ENCODE assay signal across 25 cellular contexts in the genomic region with DNA sequence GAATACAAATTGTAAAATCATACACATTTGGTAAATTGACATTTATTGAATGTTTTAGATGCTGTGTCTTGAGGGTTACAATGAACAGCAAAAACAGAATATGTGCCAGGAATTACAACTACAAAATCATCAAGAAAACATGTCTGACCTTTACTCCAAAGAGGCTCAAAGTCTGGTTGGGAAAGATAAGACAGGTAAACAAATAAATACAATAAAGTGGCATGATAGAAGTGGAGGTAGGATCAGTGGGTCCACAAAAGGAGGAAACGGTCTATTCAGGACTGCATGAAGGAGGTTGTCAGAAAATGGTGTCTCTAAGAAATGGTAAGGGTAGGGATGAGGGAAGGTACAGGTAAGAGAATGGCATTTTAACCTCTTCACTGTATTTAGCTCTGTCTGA. TPM values are rescaled to one million over a fixed set of nuclear protein-coding genes. Genes with fewer than 3 reads are reported as not detected.
DNase-seq lines count a peak whose midpoint lies in the region; ATAC-seq, FAIRE-seq and TF ChIP-seq lines count a peak whose summit lies in the region.
"Had no signal": no experiment of that assay in that cellular context is flagged by ENCODE, and none has a peak within 500 bp of the region (broad histone marks: within the 10 kb centered on the region; RNA-seq: fewer than 3 reads in every experiment).

No MANE protein-coding gene starts in this region.

- no peak overlapping the region for H3K4me3 Mint-ChIP-seq in GM23338
- H3K4me3 Mint-ChIP-seq: CD4-positive, alpha-beta T cell had no signal

- H2BK120ac ChIP-seq in mesenchymal stem cell (ENCODE audit: low read depth, low read length) = no peak overlapping the region

- H3F3A ChIP-seq in GM23338 (replicated peaks; ENCODE audit: low read depth) = no peaks in the 10 kb centered on the region

- H4K8ac ChIP-seq in mesenchymal stem cell (ENCODE audit: low read length) = no peak overlapping the region

- intact Hi-C loops in body of pancreas (cut with DNase I) (no loop called here), left colon (cut with DNase I, micrococcal nuclease) (no loop called here)

- H4K91ac ChIP-seq in mesenchymal stem cell (ENCODE audit: low read length) = no peak overlapping the region

- no peak overlapping the region for H3K27ac Mint-ChIP-seq in GM23338
- H3K27ac Mint-ChIP-seq: CD4-positive, alpha-beta T cell had no signal

- no peak overlapping the region for H3K14ac ChIP-seq in mesenchymal stem cell (ENCODE audit: low read length in 2 of 2)

- no peak overlapping the region for H3K9ac ChIP-seq in mesenchymal stem cell (ENCODE audit: low read length)
- H3K9ac ChIP-seq: BLaER1 had no signal

- DNase-seq in GM23338 (ENCODE audit: low spot score) (peak; percentile 3), body of pancreas (no peak), left colon (no peak), small intestine (peak; percentile 82), GM12892 (ENCODE audit: insufficient read length) (no peak), NCI-H2227 treated with DMSO at 0.1 percent for 48 hours (lab: John Stamatoyannopoulos, UW) (no peak), dedifferentiated amniotic fluid mesenchymal stem cell (ENCODE audit: extremely low spot score) (no peak), mesenchymal stem cell (no peak)
- DNase-seq: ACHN; CD4-positive, alpha-beta T cell; COR-L47; GDM1; KG1; NCI-H1092; NCI-H1436; NCI-H187 treated with DMSO at 0.1 percent for 48 hours; NCI-H2107; NCI-H226; NCI-H774; SJCRH30 had no signal

- WGBS in body of pancreas, 2 donors = 29 to 38% methylated on average over 1 of the region's 1 CpG
- 9 to 55% (median 21%) methylated on average over 1 of the region's 1 CpG for WGBS in small intestine, 3 donors
- 54% methylated on average over 1 of the region's 1 CpG for WGBS in mesenchymal stem cell

- no peaks in the 10 kb centered on the region for H3K36me3 Mint-ChIP-seq in GM23338 (ENCODE audit: low read depth)

- H3K27me3 ChIP-seq in GM23338 (ENCODE audit: insufficient read depth) (peaks cover 96% of the 10 kb centered on the region), body of pancreas (no peaks in the 10 kb centered on the region), small intestine (ENCODE audit: control insufficient read depth in 2 of 2, insufficient read depth in 2 of 2, low read length in 2 of 2) (no peaks in the 10 kb centered on the region), mesenchymal stem cell (ENCODE audit: control insufficient read depth in 1 of 2, insufficient read depth in 1 of 2, low read length in 2 of 2) (no peaks in the 10 kb centered on the region)
- H3K27me3 ChIP-seq: BLaER1, SJCRH30 had no signal

- no peak overlapping the region for H3K27ac ChIP-seq in GM23338 (ENCODE audit: low read depth)
- H3K27ac ChIP-seq in body of pancreas = peak overlapping the region; percentile 4 to 95 (median 56)
- peak overlapping the region; percentile 73 to 75 for H3K27ac ChIP-seq in small intestine (ENCODE audit: low read depth in 1 of 2, low read length in 1 of 2)
- H3K27ac ChIP-seq in mesenchymal stem cell (ENCODE audit: low read length, poor library complexity, severe bottlenecking) = no peak overlapping the region
- H3K27ac ChIP-seq: BLaER1, SJCRH30 had no signal

- H3K4me3 ChIP-seq in GM23338 (no peak overlapping the region), body of pancreas (no peak overlapping the region), small intestine (ENCODE audit: low read depth in 1 of 2, low read length in 2 of 2) (no peak overlapping the region), mesenchymal stem cell (ENCODE audit: insufficient read depth in 1 of 2, low read depth in 1 of 2, low read length in 2 of 2) (no peak overlapping the region)
- H3K4me3 ChIP-seq: BLaER1, SJCRH30 had no signal

- no peak overlapping the region for H3K18ac ChIP-seq in mesenchymal stem cell (ENCODE audit: low read depth in 1 of 2, low read length in 2 of 2)

- H3K9me3 ChIP-seq in body of pancreas (no peaks in the 10 kb centered on the region), small intestine (ENCODE audit: control insufficient read depth, low read depth) (no peaks in the 10 kb centered on the region), mesenchymal stem cell (ENCODE audit: control insufficient read depth, low read length) (no peaks in the 10 kb centered on the region)
- H3K9me3 ChIP-seq: BLaER1, SJCRH30 had no signal

- H3K36me3 ChIP-seq in GM23338 (ENCODE audit: insufficient read depth) (no peaks in the 10 kb centered on the region), body of pancreas (replicated peaks in 1 of 2; ENCODE audit: insufficient read depth in 1 of 2, low read depth in 2 of 2) (no peaks in the 10 kb centered on the region), small intestine (ENCODE audit: control insufficient read depth in 2 of 2, insufficient read depth in 2 of 2, low read length in 2 of 2) (no peaks in the 10 kb centered on the region), mesenchymal stem cell (ENCODE audit: control insufficient read depth in 1 of 2, insufficient read depth in 2 of 2, low read depth in 1 of 2, low read length in 2 of 2) (no peaks in the 10 kb centered on the region)
- H3K36me3 ChIP-seq: BLaER1, SJCRH30 had no signal

- H2AFZ ChIP-seq in GM23338 (no peak overlapping the region), mesenchymal stem cell (ENCODE audit: low read depth, low read length) (no peak overlapping the region)

- H3K4me1 Mint-ChIP-seq in GM23338 = peaks cover 24% of the 10 kb centered on the region; the same call in 2 of the 3 replicates

- TF ChIP-seq CTCF in GM23338 (conservative IDR thresholded peaks at IDR 0.05; ENCODE audit: low read depth in 2 of 2) (no peak), body of pancreas (IDR thresholded peaks at IDR 0.05) (no peak)

- H3K79me2 ChIP-seq in GM23338 (replicated peaks; ENCODE audit: insufficient read depth) = no peaks in the 10 kb centered on the region

- TF ChIP-seq POLR2A in body of pancreas (IDR thresholded peaks at IDR 0.05) (no peak), GM12892 (IDR thresholded peaks at IDR 0.05; ENCODE audit: low read depth, low read length) (no peak)

- no peak overlapping the region for H2AK5ac ChIP-seq in mesenchymal stem cell (ENCODE audit: low read length, severe bottlenecking)

- no peaks in the 10 kb centered on the region for H3K9me3 Mint-ChIP-seq in GM23338
- H3K9me3 Mint-ChIP-seq: CD4-positive, alpha-beta T cell had no signal

- H2BK5ac ChIP-seq in mesenchymal stem cell (ENCODE audit: low read depth, low read length, poor library complexity, severe bottlenecking) = no peak overlapping the region

- FAIRE-seq in small intestine (lab: Jason Lieb, UNC) = peak; percentile 19
- no peak for FAIRE-seq in GM12892 (lab: Jason Lieb, UNC)
- FAIRE-seq: GM19239, RCC 7860 had no signal

- H3K4ac ChIP-seq in mesenchymal stem cell (ENCODE audit: low read depth in 1 of 2, low read length in 2 of 2) = no peak overlapping the region

- H2BK15ac ChIP-seq in mesenchymal stem cell (ENCODE audit: low read depth, poor library complexity, severe bottlenecking) = no peak overlapping the region

- H2BK12ac ChIP-seq in mesenchymal stem cell (ENCODE audit: low read length in 2 of 2) = no peak overlapping the region

- no peaks in the 10 kb centered on the region for H4K20me1 ChIP-seq in GM23338 (replicated peaks; ENCODE audit: insufficient read depth)
- H4K20me1 ChIP-seq: BLaER1 had no signal

- peaks cover 97% of the 10 kb centered on the region for H3K27me3 Mint-ChIP-seq in GM23338 (ENCODE audit: insufficient read depth, low read depth, poor library complexity)
- H3K27me3 Mint-ChIP-seq: CD4-positive, alpha-beta T cell had no signal

- H3K4me2 ChIP-seq in GM23338 = 0 out of 2 replicates have a peak overlapping the region, but pooled peaks have one; percentile 1
- H3K4me2 ChIP-seq in mesenchymal stem cell (ENCODE audit: low read length, poor library complexity, severe bottlenecking) = no peak overlapping the region
- H3K4me2 ChIP-seq: BLaER1 had no signal

- no peaks in the 10 kb centered on the region for H3K79me1 ChIP-seq in mesenchymal stem cell (replicated peaks; ENCODE audit: low read length, poor library complexity, severe bottlenecking)

- H3K9me2 ChIP-seq in GM23338 (ENCODE audit: insufficient read depth) = no peaks in the 10 kb centered on the region

- H3K23ac ChIP-seq in mesenchymal stem cell (ENCODE audit: low read length in 2 of 2) = no peak overlapping the region

- ATAC-seq in GM23338 = peak; percentile 7; the same call in 1 of the 3 replicates
- ATAC-seq in body of pancreas = no peak
- peak; percentile 17 for ATAC-seq in left colon

- peaks cover 6% of the 10 kb centered on the region; the same call in 1 of the 2 replicates for H3K4me1 ChIP-seq in GM23338 (ENCODE audit: insufficient read depth)
- peaks cover 75% of the 10 kb centered on the region for H3K4me1 ChIP-seq in body of pancreas
- H3K4me1 ChIP-seq in small intestine (ENCODE audit: control insufficient read depth in 2 of 2, insufficient read depth in 1 of 2, low read depth in 1 of 2, low read length in 1 of 2) = peaks cover 0 to 2% of the 10 kb centered on the region in 2 donors
- H3K4me1 ChIP-seq in mesenchymal stem cell (ENCODE audit: control insufficient read depth, insufficient read depth, low read depth, low read length) = peaks cover 8% of the 10 kb centered on the region
- H3K4me1 ChIP-seq: BLaER1 had no signal

TF ChIP-seq in GM23338, 12 proteins besides CTCF, POLR2A, EP300 and RAD21 (continues in another document):
- no peak for TF ChIP-seq STAT1 (IDR thresholded peaks at IDR 0.05; ENCODE audit: unreplicated experiment)

RNA-seq across cellular contexts. Expression of a gene that starts 3.8 kb away (rescaled TPM):
- total RNA-seq in GM23338 (2014; rRNA removed; shearing (Covaris generic)) = not detected in 2 replicates
- polyA plus RNA-seq in GM23338 (2016; fragmentation: Nextera tagmentation; extraction: Ambion mirVana) (0.58 TPM in 1 of 2 replicates, not detected in the other), small intestine (1 to 10 TPM in 2 of 3 donors, under 1 TPM in 1; 0.54 to 3.3 (median 2.2) TPM)
- total RNA-seq in body of pancreas (10 to 100 TPM; 22.4 to 24.6 TPM), left colon (10 to 100 TPM; 11.6 to 23.7 TPM)
- not detected for polyA plus RNA-seq in GM12892 (2012; ENCODE audit: missing spikeins)
- polyA plus RNA-seq in mesenchymal stem cell (2013, experiment 1 of 2) = not detected
- polyA plus RNA-seq in mesenchymal stem cell (2013, experiment 2 of 2) = not detected
- total RNA-seq: CD4-positive, alpha-beta T cell; H4; OCI-LY7; SJCRH30 had no signal

Comparison
In these comparisons a context has a peak if more than half of its experiments do, and no peak if none do; other contexts are left out.
1. DNase-seq: peak in GM23338 (single experiment) and small intestine (single experiment); none in body of pancreas (0 of 4), left colon (0 of 2), GM12892 (single experiment), NCI-H2227 treated with DMSO at 0.1 percent for 48 hours (single experiment), dedifferentiated amniotic fluid mesenchymal stem cell (single experiment) and mesenchymal stem cell (single experiment).
2. H3K27ac ChIP-seq: peak in body of pancreas (4 of 4) and small intestine (2 of 2); none in GM23338 (single experiment) and mesenchymal stem cell (single experiment).
3. RNA of a gene that starts 3.8 kb away (total RNA-seq): 22.4 to 24.6 TPM in body of pancreas and 11.6 to 23.7 TPM in left colon; not detected in GM23338; every median in the first group is over 10 times any median in the second.